In genomic region chr7:120987683-120988590, GRCh38 we compare ENCODE assay signal across 8 cellular contexts. TPM values are rescaled to one million over a fixed set of nuclear protein-coding genes. Genes with fewer than 3 reads are reported as not detected.
DNase-seq lines count a peak whose midpoint lies in the region; ATAC-seq and TF ChIP-seq lines count a peak whose summit lies in the region.

No MANE protein-coding gene starts in this region.

- H3K36me3 Mint-ChIP-seq in activated T-helper 17 cell treated with anti-CD3 and anti-CD28 coated beads, Interleukin-2, amount 50 U/mL, for 72 hours (ENCODE audit: low read depth), result no peaks in the 10 kb centered on the region
- H3K36me3 Mint-ChIP-seq in natural killer cell, result no peaks in the 10 kb centered on the region
- H3K36me3 Mint-ChIP-seq in stimulated activated naive B cell treated with anti-CD40 and anti-IgM and Interleukin-4, amounts not matched to agents 10 μg/mL and 1 μg/mL and 100 μg/mL, for 72 hours, result no peaks in the 10 kb centered on the region

- intact Hi-C loops in natural killer cell (cut with micrococcal nuclease), result loop anchor here (1.0 to 10.0 kb wide), 5 partner anchors 63 to 1007 kb away; no protein-coding TSS in a partner anchor

- H3K27me3 Mint-ChIP-seq in activated T-helper 17 cell treated with anti-CD3 and anti-CD28 coated beads, Interleukin-2, amount 50 U/mL, for 72 hours, result peaks cover 43% of the 10 kb centered on the region
- peaks cover 36 to 53% of the 10 kb centered on the region in 2 donors for H3K27me3 Mint-ChIP-seq in natural killer cell (ENCODE audit: low read depth in 2 of 2)
- H3K27me3 Mint-ChIP-seq in stimulated activated naive B cell treated with anti-CD40 and anti-IgM and Interleukin-4, amounts not matched to agents 10 μg/mL and 1 μg/mL and 100 μg/mL, for 72 hours, result peaks cover 15 to 27% of the 10 kb centered on the region in 2 donors

- H3K4me3 Mint-ChIP-seq in activated T-helper 17 cell treated with anti-CD3 and anti-CD28 coated beads, Interleukin-2, amount 50 U/mL, for 72 hours, result peak overlapping the region; percentile 70
- H3K4me3 Mint-ChIP-seq in natural killer cell, result peak overlapping the region; percentile 85
- peak overlapping the region; percentile 84 to 85 for H3K4me3 Mint-ChIP-seq in stimulated activated naive B cell treated with anti-CD40 and anti-IgM and Interleukin-4, amounts not matched to agents 10 μg/mL and 1 μg/mL and 100 μg/mL, for 72 hours

- peak; percentile 98 for ATAC-seq in GM21737 (IDR thresholded peaks at IDR 0.05; ENCODE audit: unreplicated experiment)
- peak; percentile 97 for ATAC-seq in activated T-helper 17 cell treated with anti-CD3 and anti-CD28 coated beads, Interleukin-2, amount 50 U/mL, for 72 hours (replicated peaks)
- ATAC-seq in natural killer cell, result peak; percentile 96 to 98 (median 97)
- peak; percentile 91 to 93 for ATAC-seq in stimulated activated naive B cell treated with anti-CD40 and anti-IgM and Interleukin-4, amounts not matched to agents 10 μg/mL and 1 μg/mL and 100 μg/mL, for 72 hours (replicated peaks)

- DNase-seq in DMS79 (lab: John Stamatoyannopoulos, UW) (peak; percentile 48), KG1 (lab: John Stamatoyannopoulos, UW) (peak; percentile 79), RKO (ENCODE audit: low spot score) (peak; percentile 90), fibroblast of peridontal ligament (ENCODE audit: extremely low read depth) (peak; percentile 97), natural killer cell (peak; percentile 76)
- peak; percentile 77 for DNase-seq in stimulated activated naive B cell treated with anti-CD40 and anti-IgM and Interleukin-4, amounts not matched to agents 10 μg/mL and 1 μg/mL and 100 μg/mL, for 72 hours

- H3K27ac Mint-ChIP-seq in activated T-helper 17 cell treated with anti-CD3 and anti-CD28 coated beads, Interleukin-2, amount 50 U/mL, for 72 hours, result no peak overlapping the region
- H3K27ac Mint-ChIP-seq in natural killer cell, result peak overlapping the region in 1 of 2 donors; percentile 14
- no peak overlapping the region for H3K27ac Mint-ChIP-seq in stimulated activated naive B cell treated with anti-CD40 and anti-IgM and Interleukin-4, amounts not matched to agents 10 μg/mL and 1 μg/mL and 100 μg/mL, for 72 hours

- peak; percentile 95 for TF ChIP-seq CTCF in natural killer cell (IDR thresholded peaks at IDR 0.05)

- no peaks in the 10 kb centered on the region for H3K9me3 Mint-ChIP-seq in activated T-helper 17 cell treated with anti-CD3 and anti-CD28 coated beads, Interleukin-2, amount 50 U/mL, for 72 hours
- H3K9me3 Mint-ChIP-seq in natural killer cell, result no peaks in the 10 kb centered on the region
- H3K9me3 Mint-ChIP-seq in stimulated activated naive B cell treated with anti-CD40 and anti-IgM and Interleukin-4, amounts not matched to agents 10 μg/mL and 1 μg/mL and 100 μg/mL, for 72 hours, result no peaks in the 10 kb centered on the region

- H3K4me1 Mint-ChIP-seq in activated T-helper 17 cell treated with anti-CD3 and anti-CD28 coated beads, Interleukin-2, amount 50 U/mL, for 72 hours, result peaks cover 4% of the 10 kb centered on the region
- peaks cover 22 to 26% of the 10 kb centered on the region in 2 donors for H3K4me1 Mint-ChIP-seq in natural killer cell
- peaks cover 15 to 22% of the 10 kb centered on the region in 2 donors for H3K4me1 Mint-ChIP-seq in stimulated activated naive B cell treated with anti-CD40 and anti-IgM and Interleukin-4, amounts not matched to agents 10 μg/mL and 1 μg/mL and 100 μg/mL, for 72 hours

RNA-seq across cellular contexts. Expression of gene CPED1, which starts 0.6 kb away (rescaled TPM):
- total RNA-seq in activated T-helper 17 cell treated with anti-CD3 and anti-CD28 coated beads, Interleukin-2, amount 50 U/mL, for 72 hours, result not detected
- total RNA-seq in natural killer cell, result 1 to 10 TPM in 1 of 3 donors, under 1 TPM in 2; 0.50 to 1.3 (median 0.96) TPM

RNA-seq across cellular contexts. Expression of gene ING3, which starts 37.4 kb away (rescaled TPM):
- 10 to 100 TPM; 21.9 to 29.9 TPM for total RNA-seq in activated T-helper 17 cell treated with anti-CD3 and anti-CD28 coated beads, Interleukin-2, amount 50 U/mL, for 72 hours
- total RNA-seq in natural killer cell, result 10 to 100 TPM; 45.7 to 56.2 (median 50.1) TPM

Comparison
In these comparisons a context has a peak if more than half of its experiments do, and no peak if none do; other contexts are left out.
1. Peak in every context shown above with its lines: DNase-seq and ATAC-seq.